Comparison of ENCODE assay signal across 1 cellular context in the genomic region with DNA sequence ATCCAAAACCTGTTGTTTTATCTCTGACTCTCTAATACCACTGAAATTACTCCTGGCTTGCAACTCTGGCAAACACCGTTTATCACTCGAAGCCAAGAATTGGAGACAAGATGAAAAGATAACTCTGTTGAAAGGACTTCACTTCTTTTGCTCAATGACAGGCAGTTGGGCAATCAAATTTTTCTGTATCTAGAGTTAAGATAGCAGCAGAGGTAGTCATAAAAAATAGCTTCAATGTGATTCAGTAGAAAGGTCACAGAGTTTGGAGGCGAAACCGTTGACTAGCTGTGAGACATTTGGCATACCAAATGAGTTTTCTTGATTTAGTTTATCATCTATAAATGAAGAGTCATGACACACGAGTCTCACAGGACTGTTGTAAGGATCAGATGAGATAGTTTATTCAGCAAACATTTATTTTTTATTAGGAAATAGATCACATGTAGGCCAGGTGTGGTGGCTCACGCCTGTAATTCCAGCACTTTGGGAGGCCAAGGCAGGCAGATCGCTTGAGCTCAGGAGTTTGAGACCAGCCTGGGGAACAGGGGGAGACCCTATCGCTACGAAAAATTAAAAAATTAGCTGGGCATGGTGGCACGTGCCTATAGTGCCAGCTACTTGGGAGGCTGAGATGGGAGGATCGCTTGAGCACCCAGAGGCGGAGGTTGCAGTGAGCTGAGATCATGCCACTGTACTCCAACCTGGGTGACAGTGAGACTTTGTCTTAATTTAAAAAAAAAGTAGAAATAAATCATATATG.
A peak's percentile ranks its signal among the peaks of the same experiment; 100 is the strongest.
TF ChIP-seq lines count a peak whose summit lies in the region.

No MANE protein-coding gene starts in this region.

TF ChIP-seq in IMR-90, 13 proteins besides CTCF, POLR2A, EP300 and RAD21:
- TF ChIP-seq RCOR1 (IDR thresholded peaks at IDR 0.05; ENCODE audit: insufficient replicate concordance, low read length): no peak
- no peak for TF ChIP-seq MAFK (IDR thresholded peaks at IDR 0.05; ENCODE audit: low read depth, low read length)
- no peak for TF ChIP-seq MXI1 (IDR thresholded peaks at IDR 0.05; ENCODE audit: borderline replicate concordance, low read depth, low read length)
- TF ChIP-seq, protein P1, sequence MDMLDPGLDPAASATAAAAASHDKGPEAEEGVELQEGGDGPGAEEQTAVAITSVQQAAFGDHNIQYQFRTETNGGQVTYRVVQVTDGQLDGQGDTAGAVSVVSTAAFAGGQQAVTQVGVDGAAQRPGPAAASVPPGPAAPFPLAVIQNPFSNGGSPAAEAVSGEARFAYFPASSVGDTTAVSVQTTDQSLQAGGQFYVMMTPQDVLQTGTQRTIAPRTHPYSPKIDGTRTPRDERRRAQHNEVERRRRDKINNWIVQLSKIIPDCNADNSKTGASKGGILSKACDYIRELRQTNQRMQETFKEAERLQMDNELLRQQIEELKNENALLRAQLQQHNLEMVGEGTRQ (IDR thresholded peaks at IDR 0.05; ENCODE audit: low read depth, low read length): no peak
- TF ChIP-seq BHLHE40 (IDR thresholded peaks at IDR 0.05; ENCODE audit: low read depth, low read length): no peak
- TF ChIP-seq RFX5 (IDR thresholded peaks at IDR 0.05; ENCODE audit: low read depth, low read length): no peak
- TF ChIP-seq CHD1 (IDR thresholded peaks at IDR 0.05; ENCODE audit: low read depth, low read length): no peak
- TF ChIP-seq, protein P2, sequence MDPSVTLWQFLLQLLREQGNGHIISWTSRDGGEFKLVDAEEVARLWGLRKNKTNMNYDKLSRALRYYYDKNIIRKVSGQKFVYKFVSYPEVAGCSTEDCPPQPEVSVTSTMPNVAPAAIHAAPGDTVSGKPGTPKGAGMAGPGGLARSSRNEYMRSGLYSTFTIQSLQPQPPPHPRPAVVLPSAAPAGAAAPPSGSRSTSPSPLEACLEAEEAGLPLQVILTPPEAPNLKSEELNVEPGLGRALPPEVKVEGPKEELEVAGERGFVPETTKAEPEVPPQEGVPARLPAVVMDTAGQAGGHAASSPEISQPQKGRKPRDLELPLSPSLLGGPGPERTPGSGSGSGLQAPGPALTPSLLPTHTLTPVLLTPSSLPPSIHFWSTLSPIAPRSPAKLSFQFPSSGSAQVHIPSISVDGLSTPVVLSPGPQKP (IDR thresholded peaks at IDR 0.05; ENCODE audit: borderline replicate concordance, low read depth, low read length): no peak
- TF ChIP-seq CEBPB (IDR thresholded peaks at IDR 0.05; ENCODE audit: low read depth, low read length): peak; percentile 96
- no peak for TF ChIP-seq NFE2L2 (IDR thresholded peaks at IDR 0.05; ENCODE audit: low read depth, low read length)
- peak; percentile 19; the same call in 1 of the 2 replicates for TF ChIP-seq SMC3 (IDR thresholded peaks at IDR 0.05; ENCODE audit: low read depth, low read length)
- TF ChIP-seq MAZ (IDR thresholded peaks at IDR 0.05; ENCODE audit: borderline replicate concordance, low read depth, low read length): no peak
- TF ChIP-seq FOS (IDR thresholded peaks at IDR 0.05; ENCODE audit: low read depth, low read length): peak; percentile 25; the same call in 1 of the 2 replicates
